1 cellular context compared by ENCODE assay signal in the genomic region with DNA sequence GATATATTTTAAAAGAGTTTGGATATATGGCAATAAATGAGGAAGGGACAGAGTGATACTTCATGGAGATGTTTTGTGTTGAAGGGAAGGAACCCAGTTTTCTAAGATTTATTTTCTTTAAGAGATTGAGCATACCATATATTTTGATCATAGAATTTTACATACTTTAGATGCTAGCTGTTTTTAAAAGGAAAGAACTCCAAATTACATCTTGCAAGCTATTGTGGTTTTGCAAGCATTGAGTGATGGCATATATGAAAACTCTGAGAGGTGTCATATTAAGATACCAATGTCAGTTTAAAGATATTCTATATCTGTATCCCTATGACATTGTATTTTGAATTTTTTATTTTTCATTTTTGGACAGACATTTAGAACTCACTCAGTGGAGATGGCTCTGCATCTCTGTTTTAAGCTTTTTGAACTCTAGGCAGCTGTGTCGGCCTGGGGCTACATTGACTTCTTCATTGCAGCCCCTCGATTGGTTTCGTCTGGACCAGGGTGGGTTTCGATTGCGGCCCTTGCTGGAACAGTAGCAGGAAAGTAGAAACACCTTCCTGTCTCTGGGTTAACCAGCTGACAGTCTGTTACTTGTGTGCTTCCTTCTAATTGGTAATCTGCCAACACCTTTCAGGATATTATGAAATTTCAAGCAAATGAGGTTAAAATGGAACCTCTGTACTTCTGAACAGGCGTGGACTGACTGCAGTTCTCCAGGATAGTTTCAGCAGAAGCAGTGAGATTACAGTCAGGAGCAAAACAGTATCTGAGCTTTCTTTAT.
TF ChIP-seq lines count a peak whose summit lies in the region.

No MANE protein-coding gene starts in this region.

TF ChIP-seq in SK-N-SH, 30 proteins besides CTCF, POLR2A, EP300 and RAD21 (continued from another document):
- TF ChIP-seq REST (IDR thresholded peaks at IDR 0.05; ENCODE audit: low read depth, low read length): no peak
- TF ChIP-seq, protein P1, sequence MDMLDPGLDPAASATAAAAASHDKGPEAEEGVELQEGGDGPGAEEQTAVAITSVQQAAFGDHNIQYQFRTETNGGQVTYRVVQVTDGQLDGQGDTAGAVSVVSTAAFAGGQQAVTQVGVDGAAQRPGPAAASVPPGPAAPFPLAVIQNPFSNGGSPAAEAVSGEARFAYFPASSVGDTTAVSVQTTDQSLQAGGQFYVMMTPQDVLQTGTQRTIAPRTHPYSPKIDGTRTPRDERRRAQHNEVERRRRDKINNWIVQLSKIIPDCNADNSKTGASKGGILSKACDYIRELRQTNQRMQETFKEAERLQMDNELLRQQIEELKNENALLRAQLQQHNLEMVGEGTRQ (IDR thresholded peaks at IDR 0.05; ENCODE audit: borderline replicate concordance, low read depth, low read length): no peak
- no peak for TF ChIP-seq FOXJ3 (CRISPR knock-in tag; IDR thresholded peaks at IDR 0.05)
- no peak for TF ChIP-seq MEF2A (IDR thresholded peaks at IDR 0.05; ENCODE audit: borderline replicate concordance, low read depth)
- TF ChIP-seq GATA2 (CRISPR knock-in tag; IDR thresholded peaks at IDR 0.05): no peak
- no peak for TF ChIP-seq GABPA (IDR thresholded peaks at IDR 0.05; ENCODE audit: low read depth)
- TF ChIP-seq MAX (IDR thresholded peaks at IDR 0.05; ENCODE audit: low read depth): no peak
- TF ChIP-seq SIN3A (IDR thresholded peaks at IDR 0.05; ENCODE audit: borderline replicate concordance, low read depth, low read length): no peak
- TF ChIP-seq FOSL2 (IDR thresholded peaks at IDR 0.05; ENCODE audit: borderline replicate concordance, low read depth): no peak
- TF ChIP-seq CHD2 (IDR thresholded peaks at IDR 0.05; ENCODE audit: low read length, partially characterized antibody): no peak
